In genomic region chr11:19091366-19091765, GRCh38 we compare ENCODE assay signal across 18 cellular contexts. TPM values are rescaled to one million over a fixed set of nuclear protein-coding genes. Genes with fewer than 3 reads are reported as not detected.
DNase-seq lines count a peak whose midpoint lies in the region; ATAC-seq, FAIRE-seq and TF ChIP-seq lines count a peak whose summit lies in the region.
"Had no signal": no experiment of that assay in that cellular context is flagged by ENCODE, and none has a peak within 500 bp of the region (broad histone marks: within the 10 kb centered on the region; RNA-seq: fewer than 3 reads in every experiment).

No MANE protein-coding gene starts in this region.

- TF ChIP-seq CTCF in HCT116 (IDR thresholded peaks at IDR 0.05 in 2 of 3, conservative IDR thresholded peaks at IDR 0.05 in 1 of 3; ENCODE audit: borderline replicate concordance in 1 of 3, insufficient read depth in 1 of 3, low read depth in 2 of 3, low read length in 2 of 3) (no peak), astrocyte (IDR thresholded peaks at IDR 0.05; ENCODE audit: insufficient read depth, low read depth, low read length) (no peak), foreskin keratinocyte (conservative IDR thresholded peaks at IDR 0.05) (no peak)

- no peak for TF ChIP-seq POLR2A in HCT116 (IDR thresholded peaks at IDR 0.05; ENCODE audit: borderline replicate concordance, extremely low read depth, insufficient read depth, insufficient read length)

- H4K20me1 ChIP-seq in HCT116 (ENCODE audit: insufficient read depth) (no peaks in the 10 kb centered on the region), astrocyte (ENCODE audit: insufficient read depth, low read length) (no peaks in the 10 kb centered on the region)

- H3K9ac ChIP-seq in HCT116 (ENCODE audit: low read length) = no peak overlapping the region
- no peak overlapping the region for H3K9ac ChIP-seq in astrocyte (ENCODE audit: low read length)

- H3K79me2 ChIP-seq in HCT116 (ENCODE audit: insufficient read depth, low read length) (no peaks in the 10 kb centered on the region), astrocyte (ENCODE audit: insufficient read depth, low read length) (no peaks in the 10 kb centered on the region)

- H3K4me1 ChIP-seq in HCT116 (ENCODE audit: control insufficient read depth in 1 of 2, insufficient read depth in 2 of 2, low read length in 2 of 2) = peaks cover 0 to 4% of the 10 kb centered on the region in 2 experiments; a peak in 1 of 4 replicates
- peaks cover 16% of the 10 kb centered on the region for H3K4me1 ChIP-seq in astrocyte (ENCODE audit: insufficient read depth, low read length)
- H3K4me1 ChIP-seq in foreskin keratinocyte = no peaks in the 10 kb centered on the region

- 0 out of 2 replicates have a peak, but pooled peaks have one; percentile 32 for ATAC-seq in HCT116
- ATAC-seq in foreskin keratinocyte = peak; percentile 52
- no peak for ATAC-seq in activated naive CD8-positive, alpha-beta T cell treated with anti-CD3 and anti-CD28 coated beads, Interleukin-2, amount 50 U/mL, for 24 hours
- no peak for ATAC-seq in GM19395 (IDR thresholded peaks at IDR 0.05; ENCODE audit: unreplicated experiment)

- no peaks in the 10 kb centered on the region for H3K9me3 Mint-ChIP-seq in astrocyte (ENCODE audit: unreplicated experiment)
- H3K9me3 Mint-ChIP-seq in activated naive CD8-positive, alpha-beta T cell treated with anti-CD3 and anti-CD28 coated beads, Interleukin-2, amount 50 U/mL, for 24 hours = no peaks in the 10 kb centered on the region
- H3K9me3 Mint-ChIP-seq: CD8-positive, alpha-beta memory T cell; H9 had no signal

- peak overlapping the region; percentile 31 for H3K27ac Mint-ChIP-seq in astrocyte (ENCODE audit: unreplicated experiment)
- no peak overlapping the region for H3K27ac Mint-ChIP-seq in activated naive CD8-positive, alpha-beta T cell treated with anti-CD3 and anti-CD28 coated beads, Interleukin-2, amount 50 U/mL, for 24 hours
- H3K27ac Mint-ChIP-seq: CD8-positive, alpha-beta memory T cell; H9 had no signal

- FAIRE-seq in astrocyte (lab: Jason Lieb, UNC) = no peak

- no peaks in the 10 kb centered on the region for H3K27me3 ChIP-seq in HCT116 (ENCODE audit: insufficient read depth, low read length)
- no peaks in the 10 kb centered on the region for H3K27me3 ChIP-seq in astrocyte (ENCODE audit: insufficient read depth, low read length)
- H3K27me3 ChIP-seq in foreskin keratinocyte = no peaks in the 10 kb centered on the region

- intact Hi-C loops in HCT116 (cut with micrococcal nuclease) = no loop called here

- no peaks in the 10 kb centered on the region for H3K9me3 ChIP-seq in HCT116 (ENCODE audit: control insufficient read depth in 1 of 2, insufficient read depth in 1 of 2, low read depth in 1 of 2, low read length in 2 of 2)
- H3K9me3 ChIP-seq in astrocyte (ENCODE audit: insufficient read depth, low read depth, low read length) = no peaks in the 10 kb centered on the region

- RAD21 ChIA-PET in HCT116 (lab: Charles Lee; ENCODE audit: low non-redundant PET in 1 of 2, low total read pairs in 2 of 2, uncharacterized antibody in 2 of 2, unreplicated experiment in 2 of 2) = no interaction called here

- no peaks in the 10 kb centered on the region for H3K36me3 Mint-ChIP-seq in astrocyte (ENCODE audit: low read depth, unreplicated experiment)
- no peaks in the 10 kb centered on the region for H3K36me3 Mint-ChIP-seq in activated naive CD8-positive, alpha-beta T cell treated with anti-CD3 and anti-CD28 coated beads, Interleukin-2, amount 50 U/mL, for 24 hours (ENCODE audit: low read depth)

- H2AFZ ChIP-seq in HCT116 (ENCODE audit: low read depth, low read length, poor library complexity, severe bottlenecking) = peak overlapping the region; percentile 39
- no peak overlapping the region for H2AFZ ChIP-seq in astrocyte (ENCODE audit: low read depth, low read length)

- no peak for TF ChIP-seq RAD21 in HCT116 (IDR thresholded peaks at IDR 0.05; ENCODE audit: low read depth)

- H3K36me3 ChIP-seq in HCT116 (ENCODE audit: control insufficient read depth in 1 of 2, insufficient read depth in 2 of 2, low read length in 2 of 2) (no peaks in the 10 kb centered on the region), astrocyte (ENCODE audit: insufficient read depth, low read length) (no peaks in the 10 kb centered on the region)

- H3K4me2 ChIP-seq in HCT116 (ENCODE audit: low read length) (no peak overlapping the region), astrocyte (ENCODE audit: low read length) (no peak overlapping the region)

- DNase-seq in COLO668 (lab: John Stamatoyannopoulos, UW; ENCODE audit: unreplicated experiment) (peak; percentile 15), HCT116 (ENCODE audit: low read depth, low spot score) (no peak), astrocyte (ENCODE audit: low read depth) (no peak), foreskin keratinocyte (peak in 1 of 2 donors; percentile 62), NCI-H510A treated with DMSO at 0.1 percent for 48 hours (lab: John Stamatoyannopoulos, UW) (no peak)
- DNase-seq in activated naive CD8-positive, alpha-beta T cell treated with anti-CD3 and anti-CD28 coated beads, Interleukin-2, amount 50 U/mL, for 24 hours = no peak
- DNase-seq: ACHN; CD8-positive, alpha-beta memory T cell; DMS 273 treated with DMSO at 0.1 percent for 48 hours; H9; NCI-H1048; NCI-H1694; NCI-H2171; OCI-M1 had no signal

- H3K4me3 ChIP-seq in HCT116 (replicated peaks in 1 of 2; ENCODE audit: low read depth in 1 of 2, low read length in 2 of 2) = no peak overlapping the region
- H3K4me3 ChIP-seq in astrocyte (ENCODE audit: insufficient read depth, low read depth, low read length) = no peak overlapping the region

- CTCF ChIA-PET in HCT116 (lab: Charles Lee) = interaction anchor here (1.1 kb wide), 1 partner anchor 14 kb away, joined by 3 read pairs; no protein-coding TSS in a partner anchor

- no peak overlapping the region for H3K4me3 Mint-ChIP-seq in astrocyte (ENCODE audit: unreplicated experiment)
- H3K4me3 Mint-ChIP-seq in activated naive CD8-positive, alpha-beta T cell treated with anti-CD3 and anti-CD28 coated beads, Interleukin-2, amount 50 U/mL, for 24 hours = no peak overlapping the region
- H3K4me3 Mint-ChIP-seq: CD8-positive, alpha-beta memory T cell; H9 had no signal

- peaks cover 23% of the 10 kb centered on the region for H3K4me1 Mint-ChIP-seq in astrocyte (ENCODE audit: low read depth, unreplicated experiment)
- no peaks in the 10 kb centered on the region for H3K4me1 Mint-ChIP-seq in activated naive CD8-positive, alpha-beta T cell treated with anti-CD3 and anti-CD28 coated beads, Interleukin-2, amount 50 U/mL, for 24 hours
- H3K4me1 Mint-ChIP-seq: CD8-positive, alpha-beta memory T cell; H9 had no signal

- no peak overlapping the region for H3K27ac ChIP-seq in HCT116 (ENCODE audit: low read depth, low read length)
- H3K27ac ChIP-seq in astrocyte (ENCODE audit: low read depth, low read length) = no peak overlapping the region
- no peak overlapping the region for H3K27ac ChIP-seq in foreskin keratinocyte

- H3K27me3 Mint-ChIP-seq in astrocyte (ENCODE audit: low read depth, unreplicated experiment) = peaks cover 8% of the 10 kb centered on the region
- peaks cover 29% of the 10 kb centered on the region for H3K27me3 Mint-ChIP-seq in activated naive CD8-positive, alpha-beta T cell treated with anti-CD3 and anti-CD28 coated beads, Interleukin-2, amount 50 U/mL, for 24 hours

- H3K9me2 ChIP-seq in HCT116 (ENCODE audit: insufficient read depth) = no peaks in the 10 kb centered on the region

- BruUV-seq in HCT116 (replicated peaks; lab: Mats Ljungman, UMichigan) = no TSS peak

- POLR2A ChIA-PET in HCT116 (lab: Charles Lee) = no interaction called here

TF ChIP-seq in HCT116, 20 proteins besides CTCF, POLR2A, EP300 and RAD21:
- TF ChIP-seq TCF7L2 (IDR thresholded peaks at IDR 0.05; ENCODE audit: borderline replicate concordance, extremely low read depth, insufficient read depth, insufficient read length) (no peak), ZNF274 (IDR thresholded peaks at IDR 0.05; ENCODE audit: low read depth, low read length) (no peak), CBX3 (IDR thresholded peaks at IDR 0.05; ENCODE audit: low read depth) (no peak), SRF (IDR thresholded peaks at IDR 0.05; ENCODE audit: low read depth) (no peak), EZH2phosphoT487 (IDR thresholded peaks at IDR 0.05; ENCODE audit: borderline replicate concordance) (no peak), EGR1 (IDR thresholded peaks at IDR 0.05; ENCODE audit: low read depth) (no peak), MAX (IDR thresholded peaks at IDR 0.05) (no peak), ELF1 (IDR thresholded peaks at IDR 0.05; ENCODE audit: borderline replicate concordance, low read depth) (no peak), JUND (IDR thresholded peaks at IDR 0.05) (no peak)

RNA-seq across cellular contexts. Expression of gene ZDHHC13, which starts 25.6 kb away (rescaled TPM):
- 21.8 TPM for total RNA-seq in HCT116 (2021; ENCODE audit: unreplicated experiment)
- polyA plus RNA-seq in HCT116 (2012) = 8.0 and 12.8 TPM in 2 replicates
- total RNA-seq in astrocyte = 9.2 and 10.6 TPM in 2 replicates
- 18.6 and 19.2 TPM in 2 replicates for total RNA-seq in foreskin keratinocyte
- 8.9 and 11.2 TPM in 2 replicates for polyA plus RNA-seq in foreskin keratinocyte

RNA-seq across cellular contexts. Expression of gene MRGPRX2, which starts 30.8 kb away (rescaled TPM):
- not detected for total RNA-seq in HCT116 (2021; ENCODE audit: unreplicated experiment)
- polyA plus RNA-seq in HCT116 (2012) = not detected in 2 replicates
- total RNA-seq in astrocyte = not detected in 2 replicates
- total RNA-seq in foreskin keratinocyte = not detected in 2 replicates
- polyA plus RNA-seq in foreskin keratinocyte = not detected in 2 replicates
- total RNA-seq: CD8-positive, alpha-beta memory T cell; H9; NCI-H460; SK-MEL-5 had no signal
- polyA plus RNA-seq: BJ; CD8-positive, alpha-beta memory T cell had no signal

Comparison
In these comparisons a context has a peak if more than half of its experiments do, and no peak if none do; other contexts are left out.
1. ATAC-seq: peak in HCT116 (single experiment) and foreskin keratinocyte (single experiment); none in activated naive CD8-positive, alpha-beta T cell treated with anti-CD3 and anti-CD28 coated beads, Interleukin-2, amount 50 U/mL, for 24 hours (single experiment) and GM19395 (single experiment).